ENCODE assay signal across 1 cellular context in genomic region chr4:73434311-73434710, GRCh38.
TF ChIP-seq lines count a peak whose summit lies in the region.

No MANE protein-coding gene starts in this region.

TF ChIP-seq in HCT116, 20 proteins besides CTCF, POLR2A, EP300 and RAD21 (continued from another document):
- TF ChIP-seq YY1 (IDR thresholded peaks at IDR 0.05; ENCODE audit: extremely low read depth, insufficient replicate concordance, low read depth, low read length), result no peak
- no peak for TF ChIP-seq EZH2 (IDR thresholded peaks at IDR 0.05)
TF ChIP-seq in HCT116: peak in this region for 0.
